In genomic region chr17:38650653-38651173, GRCh38 we compare ENCODE assay signal across 9 cellular contexts. TPM values are rescaled to one million over a fixed set of nuclear protein-coding genes. Genes with fewer than 3 reads are reported as not detected.
DNase-seq lines count a peak whose midpoint lies in the region; ATAC-seq, FAIRE-seq and TF ChIP-seq lines count a peak whose summit lies in the region.
"Not testable (repeated sequence)": the region's sequence is repeated elsewhere in the genome, so short reads cannot be mapped to it uniquely, and the experiment has no call there.
"Had no signal": no experiment of that assay in that cellular context is flagged by ENCODE, and none has a peak within 500 bp of the region (broad histone marks: within the 10 kb centered on the region; RNA-seq: fewer than 3 reads in every experiment).

No MANE protein-coding gene starts in this region.

- not testable (repeated sequence) for H3K36me3 Mint-ChIP-seq in WTC11

- not testable (repeated sequence) for H2BK5ac ChIP-seq in H1 (ENCODE audit: low read depth, low read length)

- not testable (repeated sequence) for H3K56ac ChIP-seq in H1 (replicated peaks; ENCODE audit: insufficient read length, low read depth, low read length)

- H3K9ac ChIP-seq in H1 (replicated peaks in 1 of 4; ENCODE audit: extremely low read depth in 1 of 4, low read depth in 3 of 4, low read length in 3 of 4); HepG2 (ENCODE audit: insufficient read depth, low read depth, low read length): not testable (repeated sequence)

- not testable (repeated sequence) for H3K4me2 ChIP-seq in H1 (ENCODE audit: insufficient read depth in 1 of 2, low read depth in 2 of 2, low read length in 2 of 2); HepG2 (ENCODE audit: low read depth, low read length)

- DNase-seq in GM10266 (ENCODE audit: extremely low spot score) (peak; percentile 2), WTC11 (ENCODE audit: low spot score) (peak; percentile 5), sciatic nerve (ENCODE audit: low spot score) (peak; percentile 34), testis (peak; percentile 2)
- DNase-seq in activated effector memory CD4-positive, alpha-beta T cell treated with anti-CD3 and anti-CD28 coated beads, Interleukin-2, amount 50 U/mL, for 16 hours = peak; percentile 46
- DNase-seq in H1 (ENCODE audit: low read depth in 1 of 2, low spot score in 2 of 2); HepG2 (ENCODE audit: low spot score): not testable (repeated sequence)

- not testable (repeated sequence) for H3K9me3 ChIP-seq in H1 (ENCODE audit: insufficient read depth in 2 of 2, low read depth in 1 of 2, low read length in 1 of 2); HepG2 (ENCODE audit: low read length); testis

- not testable (repeated sequence) for H2BK20ac ChIP-seq in H1 (ENCODE audit: low read length)

- H3K27ac Mint-ChIP-seq in WTC11 = peak overlapping the region; percentile 72; the same call in 1 of the 2 replicates

- not testable (repeated sequence) for H3K14ac ChIP-seq in H1 (ENCODE audit: insufficient read length)

- not testable (repeated sequence) for H3K27me3 Mint-ChIP-seq in WTC11 (ENCODE audit: low read depth)

- intact Hi-C loops in HepG2 (cut with micrococcal nuclease; ENCODE audit: unreplicated experiment); sciatic nerve (cut with DNase I); testis (cut with DNase I; ENCODE audit: low total_unique reads): not testable (repeated sequence)

- H2AK5ac ChIP-seq in H1 (ENCODE audit: low read depth, low read length) = not testable (repeated sequence)

- in situ Hi-C loops in HepG2 (cut with HindIII; ENCODE audit: extremely low pct_ligation_motif_present, low pct_unique_long_range_greater_than_20kb) = not testable (repeated sequence)

- H3K79me1 ChIP-seq in H1 (ENCODE audit: low read depth, low read length) = not testable (repeated sequence)

- H4K91ac ChIP-seq in H1 (replicated peaks; ENCODE audit: insufficient read length, low read length) = not testable (repeated sequence)

- 94% methylated on average over 11 of the region's 11 CpGs; no CpG with 5 or more reads in 1 of the 2 experiments for WGBS in H1 (ENCODE audit: extremely low coverage in 1 of 2, insufficient coverage in 1 of 2, insufficient read length in 1 of 2, insufficient replicate concordance in 2 of 2, low coverage in 1 of 2, low lambda C conversion rate in 2 of 2, missing lambda C conversion rate in 1 of 2), 2 experiments
- 81% methylated on average over 11 of the region's 11 CpGs for WGBS in HepG2 (ENCODE audit: low lambda C conversion rate)
- WGBS in testis, 2 donors = 91 to 93% methylated on average over 11 of the region's 11 CpGs

- H3K23ac ChIP-seq in H1 (ENCODE audit: insufficient read length) = not testable (repeated sequence)

- not testable (repeated sequence) for TF ChIP-seq CTCF in GM10266 (IDR thresholded peaks at IDR 0.05; ENCODE audit: control insufficient read depth, insufficient read depth, low read depth, missing control alignments); WTC11 (IDR thresholded peaks at IDR 0.05); H1 (IDR thresholded peaks at IDR 0.05; ENCODE audit: control extremely low read depth in 1 of 3, insufficient read depth in 1 of 3, low read depth in 1 of 3, low read length in 3 of 3); HepG2 (CRISPR knock-in tag; IDR thresholded peaks at IDR 0.05); testis (IDR thresholded peaks at IDR 0.05)

- CTCF ChIA-PET in WTC11 (lab: Charles Lee) = interaction anchor here (1.1 to 28.2 kb wide), 5 partner anchors 10 to 93 kb away, joined by 3 to 727 read pairs (median 8); partner anchors contain the start of gene SRCIN1
- CTCF ChIA-PET in H1 (lab: Charles Lee; ENCODE audit: partially characterized antibody) = interaction anchor here (0.7 to 29.5 kb wide), 8 partner anchors 9 to 161 kb away, joined by 3 to 795 read pairs (median 6); partner anchors contain the start of gene SRCIN1
- CTCF ChIA-PET in HepG2 (lab: Yijun Ruan, JAX; ENCODE audit: low intra/inter-chr PET ratio, low total read pairs) = not testable (repeated sequence)

- not testable (repeated sequence) for BruUV-seq in HepG2 (replicated peaks; lab: Mats Ljungman, UMichigan)

- H3K4me1 ChIP-seq in H1 (replicated peaks in 1 of 4; ENCODE audit: control insufficient read depth in 3 of 4, insufficient read depth in 4 of 4, low read length in 3 of 4); testis: not testable (repeated sequence)
- peaks cover 69% of the 10 kb centered on the region for H3K4me1 ChIP-seq in HepG2 (ENCODE audit: insufficient read depth, low read length)

- H2AFZ ChIP-seq in H1 (ENCODE audit: low read length) = not testable (repeated sequence)
- H2AFZ ChIP-seq in HepG2 (ENCODE audit: low read length) = peak overlapping the region; percentile 38

- not testable (repeated sequence) for TF ChIP-seq RAD21 in H1 (IDR thresholded peaks at IDR 0.05 in 1 of 2, conservative IDR thresholded peaks at IDR 0.05 in 1 of 2; ENCODE audit: low read depth in 2 of 2, low read length in 2 of 2); HepG2 (CRISPR knock-in tag; IDR thresholded peaks at IDR 0.05)

- H3K27ac ChIP-seq in H1 (ENCODE audit: low read depth, low read length); testis: not testable (repeated sequence)
- peak overlapping the region; percentile 54 for H3K27ac ChIP-seq in HepG2 (ENCODE audit: extremely low read length, insufficient read depth, low read length)

- not testable (repeated sequence) for TF ChIP-seq EP300 in H1 (IDR thresholded peaks at IDR 0.05; ENCODE audit: borderline replicate concordance in 1 of 2, low read depth in 2 of 2, low read length in 2 of 2); HepG2 (IDR thresholded peaks at IDR 0.05; ENCODE audit: low read depth in 2 of 2, low read length in 2 of 2); HepG2 (CRISPR knock-in tag; IDR thresholded peaks at IDR 0.05; ENCODE audit: borderline replicate concordance)

- H4K8ac ChIP-seq in H1 (ENCODE audit: extremely low read depth, insufficient read depth, low read length) = not testable (repeated sequence)

- TF ChIP-seq POLR2A in H1 (IDR thresholded peaks at IDR 0.05; ENCODE audit: control extremely low read depth in 1 of 2, low read depth in 2 of 2, low read length in 2 of 2); HepG2 (IDR thresholded peaks at IDR 0.05; ENCODE audit: insufficient read depth in 1 of 2, low read depth in 2 of 2, low read length in 2 of 2); testis (IDR thresholded peaks at IDR 0.05): not testable (repeated sequence)

- H3K79me2 ChIP-seq in H1 (ENCODE audit: control insufficient read depth in 1 of 2, insufficient read depth in 2 of 2, low read length in 2 of 2); HepG2 (ENCODE audit: insufficient read depth, low read length): not testable (repeated sequence)

- not testable (repeated sequence) for H3K4me3 ChIP-seq in H1 (ENCODE audit: extremely low read depth in 1 of 4, insufficient read depth in 2 of 4, low read depth in 3 of 4, low read length in 4 of 4); HepG2 (replicated peaks in 1 of 3; ENCODE audit: insufficient read depth in 1 of 3, low read depth in 2 of 3, low read length in 3 of 3); testis

- H3K27me3 ChIP-seq in H1 (replicated peaks in 1 of 4; ENCODE audit: control insufficient read depth in 3 of 4, extremely low read depth in 1 of 4, insufficient read depth in 3 of 4, low read length in 3 of 4); HepG2 (ENCODE audit: control insufficient read depth in 1 of 2, insufficient read depth in 2 of 2, low read length in 2 of 2); testis: not testable (repeated sequence)

- not testable (repeated sequence) for H4K5ac ChIP-seq in H1 (ENCODE audit: insufficient read length, low read depth, low read length)

- H4K20me1 ChIP-seq in H1 (replicated peaks in 1 of 2; ENCODE audit: control insufficient read depth in 1 of 2, insufficient read depth in 2 of 2, low read length in 2 of 2); HepG2 (ENCODE audit: insufficient read depth, low read length): not testable (repeated sequence)

- H3K36me3 ChIP-seq in H1 (ENCODE audit: control insufficient read depth in 2 of 4, insufficient read depth in 4 of 4, low read length in 3 of 4); HepG2 (replicated peaks in 1 of 2; ENCODE audit: control insufficient read depth in 1 of 2, insufficient read depth in 2 of 2, low read length in 2 of 2); testis (ENCODE audit: low read depth, missing control alignments): not testable (repeated sequence)

- not testable (repeated sequence) for H3K23me2 ChIP-seq in H1 (ENCODE audit: low read depth, low read length)

- not testable (repeated sequence) for H2BK120ac ChIP-seq in H1 (replicated peaks; ENCODE audit: low read depth, low read length)

- H3K18ac ChIP-seq in H1 (ENCODE audit: extremely low read depth, low read length) = not testable (repeated sequence)

- H2BK15ac ChIP-seq in H1 (ENCODE audit: low read length) = not testable (repeated sequence)

- not testable (repeated sequence) for H3K4ac ChIP-seq in H1 (replicated peaks; ENCODE audit: insufficient read length, low read depth, low read length)

- H2BK12ac ChIP-seq in H1 (ENCODE audit: low read depth, low read length) = peak overlapping the region; percentile 92; the same call in 1 of the 2 replicates

- not testable (repeated sequence) for ATAC-seq in WTC11, HepG2, sciatic nerve

- FAIRE-seq in H1 (lab: Jason Lieb, UNC); HepG2 (lab: Jason Lieb, UNC): not testable (repeated sequence)

- H3K4me3 Mint-ChIP-seq in WTC11 = not testable (repeated sequence)

- POLR2A ChIA-PET in WTC11 (lab: Charles Lee) = interaction anchor here (0.7 kb wide), 1 partner anchor 211 kb away, joined by 4 read pairs; no protein-coding TSS in a partner anchor
- POLR2A ChIA-PET in H1 (lab: Charles Lee; ENCODE audit: partially characterized antibody) = interaction anchor here (1.3 kb wide), 1 partner anchor 14 kb away, joined by 3 read pairs; no protein-coding TSS in a partner anchor
- POLR2A ChIA-PET in HepG2 (lab: Yijun Ruan, JAX) = interaction anchor here (0.6 to 1.0 kb wide), 3 partner anchors 9 to 975 kb away, joined by 3 to 5 read pairs (median 5); no protein-coding TSS in a partner anchor

- H3K4me1 Mint-ChIP-seq in WTC11 = peaks cover 11% of the 10 kb centered on the region

- not testable (repeated sequence) for H3K9me3 Mint-ChIP-seq in WTC11

RNA-seq across cellular contexts. Expression of gene EPOP, which starts 24.0 kb away (rescaled TPM):
- total RNA-seq in WTC11 (2021) (8.7 to 12.3 TPM (median 9.0 TPM) in 3 replicates), HepG2 (2016; rRNA removed; fragmentation: Illumina TruSeq; extraction: Trizol) (29.0 and 37.8 TPM in 2 replicates), sciatic nerve (1.5 TPM), testis (10 to 100 TPM; 16.8 to 19.4 TPM)
- 3.3 and 4.0 TPM in 2 replicates for total RNA-seq in H1 (2021; fragmentation: NEBNext Ultra II Directional; extraction: Animal tissue kit (Norgen Biotek cat#: 25700))
- polyA plus RNA-seq in H1 (2011; rRNA removed) (1.5 and 2.1 TPM in 2 replicates), HepG2 (2011; rRNA removed) (13.9 and 14.7 TPM in 2 replicates), testis (ENCODE audit: insufficient read depth, low read depth, low replicate concordance) (18.6 TPM)
- 2.1 TPM for polyA plus RNA-seq in H1 (2011; cell fraction: cytosol; rRNA removed)
- polyA plus RNA-seq in H1 (2011; cell fraction: nucleus; rRNA removed) = 2.2 TPM
- polyA plus RNA-seq in H1 (2012, experiment 1 of 2) = 4.3 to 5.9 TPM (median 5.2 TPM) in 4 replicates
- polyA plus RNA-seq in H1 (2012, experiment 2 of 2) = 5.1 TPM
- polyA plus RNA-seq in H1 (2013, experiment 1 of 2) = 1.3 TPM
- polyA plus RNA-seq in H1 (2013, experiment 2 of 2) = 1.3 TPM
- polyA minus RNA-seq in H1 (2011; rRNA and poly(A)+ RNA removed) = 0.78 and 1.5 TPM in 2 replicates
- polyA minus RNA-seq in H1 (2011; cell fraction: cytosol; rRNA and poly(A)+ RNA removed) = 1.8 TPM
- polyA minus RNA-seq in H1 (2011; cell fraction: nucleus; rRNA and poly(A)+ RNA removed) = 2.2 TPM
- total RNA-seq in HepG2 (2016; cell fraction: cytosol; rRNA removed; fragmentation: Illumina TruSeq; extraction: Trizol; ENCODE audit: low read depth) = 20.7 and 21.2 TPM in 2 replicates
- total RNA-seq in HepG2 (2016; cell fraction: insoluble cytoplasmic fraction; rRNA removed; fragmentation: Illumina TruSeq; extraction: Trizol) = 22.9 and 36.8 TPM in 2 replicates
- 65.8 and 69.1 TPM in 2 replicates for total RNA-seq in HepG2 (2016; cell fraction: membrane; rRNA removed; fragmentation: Illumina TruSeq; extraction: Trizol)
- total RNA-seq in HepG2 (2016; cell fraction: nucleus; rRNA removed; fragmentation: Illumina TruSeq; extraction: Trizol) = 17.6 and 17.8 TPM in 2 replicates
- 14.1 and 17.0 TPM in 2 replicates for polyA plus RNA-seq in HepG2 (2011; cell fraction: cytosol; rRNA removed)
- polyA plus RNA-seq in HepG2 (2011; cell fraction: nucleus; rRNA removed) = 10.9 and 12.1 TPM in 2 replicates
- polyA plus RNA-seq in HepG2 (2012) = 17.9 and 19.9 TPM in 2 replicates
- polyA plus RNA-seq in HepG2 (2016; cell fraction: cytosol; fragmentation: Illumina TruSeq; extraction: Trizol; ENCODE audit: low read depth) = 26.4 and 26.9 TPM in 2 replicates
- polyA plus RNA-seq in HepG2 (2016; cell fraction: insoluble cytoplasmic fraction; fragmentation: Illumina TruSeq; extraction: Trizol; ENCODE audit: low read depth) = 46.7 and 55.1 TPM in 2 replicates
- polyA plus RNA-seq in HepG2 (2016; cell fraction: membrane; fragmentation: Illumina TruSeq; extraction: Trizol; ENCODE audit: low read depth) = 71.4 and 76.4 TPM in 2 replicates
- polyA plus RNA-seq in HepG2 (2016; cell fraction: nucleus; fragmentation: Illumina TruSeq; extraction: Trizol; ENCODE audit: insufficient read depth, low read depth) = 43.8 and 45.7 TPM in 2 replicates
- 4.2 and 17.4 TPM in 2 replicates for polyA minus RNA-seq in HepG2 (2011; rRNA and poly(A)+ RNA removed; ENCODE audit: low replicate concordance)
- polyA minus RNA-seq in HepG2 (2011; cell fraction: cytosol; rRNA and poly(A)+ RNA removed) = 14.9 and 17.2 TPM in 2 replicates
- 5.9 and 6.3 TPM in 2 replicates for polyA minus RNA-seq in HepG2 (2011; cell fraction: nucleus; rRNA and poly(A)+ RNA removed)

RNA-seq across cellular contexts. Expression of gene SRCIN1, which starts 45.0 kb away (rescaled TPM):
- 10.7 to 17.3 TPM (median 11.1 TPM) in 3 replicates for total RNA-seq in WTC11 (2021)
- 3.8 and 4.1 TPM in 2 replicates for total RNA-seq in H1 (2021; fragmentation: NEBNext Ultra II Directional; extraction: Animal tissue kit (Norgen Biotek cat#: 25700))
- 2.8 and 4.2 TPM in 2 replicates for polyA plus RNA-seq in H1 (2011; rRNA removed)
- 2.3 TPM for polyA plus RNA-seq in H1 (2011; cell fraction: cytosol; rRNA removed)
- 14.3 TPM for polyA plus RNA-seq in H1 (2011; cell fraction: nucleus; rRNA removed)
- polyA plus RNA-seq in H1 (2012, experiment 1 of 2) = 5.2 to 6.7 TPM (median 6.1 TPM) in 4 replicates
- 2.0 TPM for polyA plus RNA-seq in H1 (2012, experiment 2 of 2)
- polyA plus RNA-seq in H1 (2013, experiment 1 of 2) = 1.7 TPM
- polyA plus RNA-seq in H1 (2013, experiment 2 of 2) = 1.3 TPM
- 2.0 and 3.7 TPM in 2 replicates for polyA minus RNA-seq in H1 (2011; rRNA and poly(A)+ RNA removed)
- polyA minus RNA-seq in H1 (2011; cell fraction: cytosol; rRNA and poly(A)+ RNA removed) = 5.5 TPM
- polyA minus RNA-seq in H1 (2011; cell fraction: nucleus; rRNA and poly(A)+ RNA removed) = 9.6 TPM
- 0.90 and 1.2 TPM in 2 replicates for total RNA-seq in HepG2 (2016; rRNA removed; fragmentation: Illumina TruSeq; extraction: Trizol)
- 0.26 and 0.30 TPM in 2 replicates for total RNA-seq in HepG2 (2016; cell fraction: cytosol; rRNA removed; fragmentation: Illumina TruSeq; extraction: Trizol; ENCODE audit: low read depth)
- 0.76 and 1.4 TPM in 2 replicates for total RNA-seq in HepG2 (2016; cell fraction: insoluble cytoplasmic fraction; rRNA removed; fragmentation: Illumina TruSeq; extraction: Trizol)
- total RNA-seq in HepG2 (2016; cell fraction: membrane; rRNA removed; fragmentation: Illumina TruSeq; extraction: Trizol) = 0.43 and 1.00 TPM in 2 replicates
- 2.5 and 3.1 TPM in 2 replicates for total RNA-seq in HepG2 (2016; cell fraction: nucleus; rRNA removed; fragmentation: Illumina TruSeq; extraction: Trizol)
- polyA plus RNA-seq in HepG2 (2011; rRNA removed) = 9.6 and 19.8 TPM in 2 replicates
- 2.9 and 4.8 TPM in 2 replicates for polyA plus RNA-seq in HepG2 (2011; cell fraction: cytosol; rRNA removed)
- 128 and 143 TPM in 2 replicates for polyA plus RNA-seq in HepG2 (2011; cell fraction: nucleus; rRNA removed)
- polyA plus RNA-seq in HepG2 (2012) = 9.9 and 11.0 TPM in 2 replicates
- 0.26 and 0.32 TPM in 2 replicates for polyA plus RNA-seq in HepG2 (2016; cell fraction: cytosol; fragmentation: Illumina TruSeq; extraction: Trizol; ENCODE audit: low read depth)
- 1.0 and 2.4 TPM in 2 replicates for polyA plus RNA-seq in HepG2 (2016; cell fraction: insoluble cytoplasmic fraction; fragmentation: Illumina TruSeq; extraction: Trizol; ENCODE audit: low read depth)
- polyA plus RNA-seq in HepG2 (2016; cell fraction: membrane; fragmentation: Illumina TruSeq; extraction: Trizol; ENCODE audit: low read depth) = 0.64 and 0.68 TPM in 2 replicates
- polyA plus RNA-seq in HepG2 (2016; cell fraction: nucleus; fragmentation: Illumina TruSeq; extraction: Trizol; ENCODE audit: insufficient read depth, low read depth) = 13.9 and 14.2 TPM in 2 replicates
- 2.4 and 22.5 TPM in 2 replicates for polyA minus RNA-seq in HepG2 (2011; rRNA and poly(A)+ RNA removed; ENCODE audit: low replicate concordance)
- 5.7 and 10.1 TPM in 2 replicates for polyA minus RNA-seq in HepG2 (2011; cell fraction: cytosol; rRNA and poly(A)+ RNA removed)
- 22.4 and 24.7 TPM in 2 replicates for polyA minus RNA-seq in HepG2 (2011; cell fraction: nucleus; rRNA and poly(A)+ RNA removed)
- 4.5 TPM for total RNA-seq in sciatic nerve
- total RNA-seq in testis = 1 to 10 TPM; 6.2 to 8.9 TPM
- polyA plus RNA-seq in testis (ENCODE audit: insufficient read depth, low read depth, low replicate concordance) = 3.2 TPM
- total RNA-seq: CD4-positive, CD25-positive, alpha-beta regulatory T cell had no signal
- polyA plus RNA-seq: BJ; CD4-positive, CD25-positive, alpha-beta regulatory T cell had no signal

RNA-seq across cellular contexts. Expression of gene MLLT6, which starts 54.4 kb away (rescaled TPM):
- total RNA-seq in WTC11 (2021) (34.4 to 48.0 TPM (median 36.6 TPM) in 3 replicates), HepG2 (2016; rRNA removed; fragmentation: Illumina TruSeq; extraction: Trizol) (27.6 and 50.7 TPM in 2 replicates), sciatic nerve (202 TPM), testis (100 to 1,000 TPM; 157 to 176 TPM)
- total RNA-seq in H1 (2021; fragmentation: NEBNext Ultra II Directional; extraction: Animal tissue kit (Norgen Biotek cat#: 25700)) = 7.7 and 8.0 TPM in 2 replicates
- polyA plus RNA-seq in H1 (2011; rRNA removed) (6.5 and 7.7 TPM in 2 replicates), HepG2 (2011; rRNA removed) (69.5 TPM in 2 replicates), testis (ENCODE audit: insufficient read depth, low read depth, low replicate concordance) (86.9 TPM)
- polyA plus RNA-seq in H1 (2011; cell fraction: cytosol; rRNA removed) = 9.3 TPM
- polyA plus RNA-seq in H1 (2011; cell fraction: nucleus; rRNA removed) = 57.8 TPM
- 8.9 to 16.8 TPM (median 11.1 TPM) in 4 replicates for polyA plus RNA-seq in H1 (2012, experiment 1 of 2)
- polyA plus RNA-seq in H1 (2012, experiment 2 of 2) = 5.1 TPM
- 3.0 TPM for polyA plus RNA-seq in H1 (2013, experiment 1 of 2)
- polyA plus RNA-seq in H1 (2013, experiment 2 of 2) = 2.4 TPM
- 8.2 and 12.8 TPM in 2 replicates for polyA minus RNA-seq in H1 (2011; rRNA and poly(A)+ RNA removed)
- 6.0 TPM for polyA minus RNA-seq in H1 (2011; cell fraction: cytosol; rRNA and poly(A)+ RNA removed)
- polyA minus RNA-seq in H1 (2011; cell fraction: nucleus; rRNA and poly(A)+ RNA removed) = 19.7 TPM
- total RNA-seq in HepG2 (2016; cell fraction: cytosol; rRNA removed; fragmentation: Illumina TruSeq; extraction: Trizol; ENCODE audit: low read depth) = 41.1 and 41.6 TPM in 2 replicates
- 23.9 and 54.9 TPM in 2 replicates for total RNA-seq in HepG2 (2016; cell fraction: insoluble cytoplasmic fraction; rRNA removed; fragmentation: Illumina TruSeq; extraction: Trizol)
- 44.6 and 48.3 TPM in 2 replicates for total RNA-seq in HepG2 (2016; cell fraction: membrane; rRNA removed; fragmentation: Illumina TruSeq; extraction: Trizol)
- total RNA-seq in HepG2 (2016; cell fraction: nucleus; rRNA removed; fragmentation: Illumina TruSeq; extraction: Trizol) = 51.1 and 58.3 TPM in 2 replicates
- 20.9 and 26.0 TPM in 2 replicates for polyA plus RNA-seq in HepG2 (2011; cell fraction: cytosol; rRNA removed)
- 261 and 305 TPM in 2 replicates for polyA plus RNA-seq in HepG2 (2011; cell fraction: nucleus; rRNA removed)
- polyA plus RNA-seq in HepG2 (2012) = 56.0 and 70.4 TPM in 2 replicates
- polyA plus RNA-seq in HepG2 (2016; cell fraction: cytosol; fragmentation: Illumina TruSeq; extraction: Trizol; ENCODE audit: low read depth) = 2.1 and 3.2 TPM in 2 replicates
- 25.3 and 28.2 TPM in 2 replicates for polyA plus RNA-seq in HepG2 (2016; cell fraction: insoluble cytoplasmic fraction; fragmentation: Illumina TruSeq; extraction: Trizol; ENCODE audit: low read depth)
- polyA plus RNA-seq in HepG2 (2016; cell fraction: membrane; fragmentation: Illumina TruSeq; extraction: Trizol; ENCODE audit: low read depth) = 10.7 and 10.9 TPM in 2 replicates
- 142 and 147 TPM in 2 replicates for polyA plus RNA-seq in HepG2 (2016; cell fraction: nucleus; fragmentation: Illumina TruSeq; extraction: Trizol; ENCODE audit: insufficient read depth, low read depth)
- polyA minus RNA-seq in HepG2 (2011; rRNA and poly(A)+ RNA removed; ENCODE audit: low replicate concordance) = 89.8 and 99.9 TPM in 2 replicates
- 29.2 and 32.2 TPM in 2 replicates for polyA minus RNA-seq in HepG2 (2011; cell fraction: cytosol; rRNA and poly(A)+ RNA removed)
- polyA minus RNA-seq in HepG2 (2011; cell fraction: nucleus; rRNA and poly(A)+ RNA removed) = 156 and 194 TPM in 2 replicates
